In genomic region chr2:174248187-174248997, GRCh38 we compare ENCODE assay signal across 8 cellular contexts. TPM values are rescaled to one million over a fixed set of nuclear protein-coding genes. Genes with fewer than 3 reads are reported as not detected.
DNase-seq lines count a peak whose midpoint lies in the region; ATAC-seq and TF ChIP-seq lines count a peak whose summit lies in the region.

Gene OLA1 (minus strand): TSS chr2:174248532. CDS start chr2:174246815, 1,717 bp downstream.

- DNase-seq in CMK (ENCODE audit: low read depth) (peak; percentile 81), GM20000 (ENCODE audit: low spot score) (peak; percentile 98), HS-5 (ENCODE audit: low read depth) (peak; percentile 78), NK-92 (lab: John Stamatoyannopoulos, UW; ENCODE audit: unreplicated experiment) (peak; percentile 61), lower lobe of right lung (peak; percentile 96)
- peak; percentile 86 to 96 for DNase-seq in activated CD8-positive, alpha-beta memory T cell treated with anti-CD3 and anti-CD28 coated beads for 1 hour (ENCODE audit: extremely low read depth in 1 of 2, low read depth in 1 of 2)
- peak; percentile 80 to 95 (median 89) for DNase-seq in stimulated activated CD4-positive, alpha-beta T cell treated with anti-CD3 and anti-CD28 coated beads, TNF-alpha, amount 100 ng/mL, for 1 hour (ENCODE audit: low read depth in 3 of 3, low spot score in 1 of 3)

- peak within 1 kb of the TSS; percentile 70 for H3K4me3 ChIP-seq in ectodermal cell (ENCODE audit: insufficient read depth, low read depth, low read length)
- H3K4me3 ChIP-seq in lower lobe of right lung = peak within 1 kb of the TSS; percentile 88

- peaks cover 4% of the 10 kb centered on the region for H3K27me3 ChIP-seq in ectodermal cell (ENCODE audit: control insufficient read depth, insufficient read depth, low read length, poor library complexity, severe bottlenecking)
- H3K27me3 ChIP-seq in lower lobe of right lung (ENCODE audit: low read depth) = no peaks in the 10 kb centered on the region

- H3K9me3 ChIP-seq in ectodermal cell (ENCODE audit: control insufficient read depth, low read length) (no peaks in the 10 kb centered on the region), lower lobe of right lung (no peaks in the 10 kb centered on the region)

- peak; percentile 100 for ATAC-seq in lower lobe of right lung

- H3K27ac ChIP-seq in ectodermal cell (ENCODE audit: insufficient read depth, low read depth, low read length, poor library complexity, severe bottlenecking) (peak within 1 kb of the TSS; percentile 82), lower lobe of right lung (peak within 1 kb of the TSS; percentile 86)

- intact Hi-C loops in lower lobe of right lung (cut with DNase I) = no loop called here

- no peaks in the 10 kb centered on the region for H3K4me1 ChIP-seq in ectodermal cell (ENCODE audit: control insufficient read depth, insufficient read depth, low read length)
- H3K4me1 ChIP-seq in lower lobe of right lung = peaks cover 18% of the 10 kb centered on the region

- 1% methylated on average over 85 of the region's 85 CpGs for WGBS in ectodermal cell, 2 experiments

- H3K36me3 ChIP-seq in ectodermal cell (ENCODE audit: control insufficient read depth, insufficient read depth, low read length) = peaks cover 2% of the 10 kb centered on the region
- H3K36me3 ChIP-seq in lower lobe of right lung = peaks cover 8% of the 10 kb centered on the region

- no peak for TF ChIP-seq CTCF in GM20000 (IDR thresholded peaks at IDR 0.05; ENCODE audit: extremely low read depth, missing control alignments)
- no peak for TF ChIP-seq CTCF in lower lobe of right lung (IDR thresholded peaks at IDR 0.05)

RNA-seq across cellular contexts. Expression of gene OLA1, which starts in this region (rescaled TPM):
- 299 TPM for polyA plus RNA-seq in ectodermal cell (2013, experiment 1 of 4)
- 271 TPM for polyA plus RNA-seq in ectodermal cell (2013, experiment 2 of 4)
- polyA plus RNA-seq in ectodermal cell (2013, experiment 3 of 4) = 199 TPM
- 207 TPM for polyA plus RNA-seq in ectodermal cell (2013, experiment 4 of 4)
- total RNA-seq in lower lobe of right lung = 49.8 TPM

Comparison
In these comparisons a context has a peak if more than half of its experiments do, and no peak if none do; other contexts are left out.
1. Peak in every context shown above with its lines: DNase-seq, ATAC-seq, H3K4me3 ChIP-seq and H3K27ac ChIP-seq.